Comparison of ENCODE assay signal across 11 cellular contexts in genomic region chr10:110863956-110864355, GRCh38. TPM values are rescaled to one million over a fixed set of nuclear protein-coding genes. Genes with fewer than 3 reads are reported as not detected.
DNase-seq lines count a peak whose midpoint lies in the region; ATAC-seq and TF ChIP-seq lines count a peak whose summit lies in the region.
"Had no signal": no experiment of that assay in that cellular context is flagged by ENCODE, and none has a peak within 500 bp of the region (broad histone marks: within the 10 kb centered on the region; RNA-seq: fewer than 3 reads in every experiment).

No MANE protein-coding gene starts in this region.

- H3K4me3 Mint-ChIP-seq in CD14-positive monocyte: no peak overlapping the region
- H3K4me3 Mint-ChIP-seq in central memory CD8-positive, alpha-beta T cell: no peak overlapping the region

- peak overlapping the region; percentile 98 for H3K27ac ChIP-seq in OCI-LY1 (ENCODE audit: low read depth, low read length, poor library complexity, severe bottlenecking)
- H3K27ac ChIP-seq in prostate gland: peak overlapping the region; percentile 72 to 74

- H3K27me3 Mint-ChIP-seq in CD14-positive monocyte (ENCODE audit: low read depth in 3 of 3): peaks cover 0 to 3% (median 0%) of the 10 kb centered on the region in 3 donors
- no peaks in the 10 kb centered on the region for H3K27me3 Mint-ChIP-seq in central memory CD8-positive, alpha-beta T cell

- peaks cover 10% of the 10 kb centered on the region; the same call in 1 of the 2 replicates for H3F3A ChIP-seq in OCI-LY1 (ENCODE audit: insufficient read depth, low read length)

- no peaks in the 10 kb centered on the region for H3K36me3 ChIP-seq in OCI-LY1 (ENCODE audit: insufficient read depth, low read length)
- H3K36me3 ChIP-seq in prostate gland: no peaks in the 10 kb centered on the region
- H3K36me3 ChIP-seq: SJSA1 had no signal

- 90% methylated on average over 2 of the region's 2 CpGs for WGBS in prostate gland

- peaks cover 0 to 2% of the 10 kb centered on the region in 2 donors for H3K36me3 Mint-ChIP-seq in CD14-positive monocyte
- H3K36me3 Mint-ChIP-seq in central memory CD8-positive, alpha-beta T cell (ENCODE audit: insufficient read depth): peaks cover 17% of the 10 kb centered on the region

- H3K9me3 ChIP-seq in OCI-LY1 (ENCODE audit: low read length): no peaks in the 10 kb centered on the region
- H3K9me3 ChIP-seq in prostate gland: no peaks in the 10 kb centered on the region
- H3K9me3 ChIP-seq: SJSA1 had no signal

- peaks cover 95% of the 10 kb centered on the region for H3K4me1 ChIP-seq in OCI-LY1 (ENCODE audit: insufficient read depth, low read length, severe bottlenecking)
- peaks cover 3% of the 10 kb centered on the region for H3K4me1 ChIP-seq in prostate gland (replicated peaks)

- TF ChIP-seq POLR2A in prostate gland (IDR thresholded peaks at IDR 0.05): no peak

- H3K27me3 ChIP-seq in OCI-LY1 (ENCODE audit: insufficient read depth, low read length) (no peaks in the 10 kb centered on the region), prostate gland (replicated peaks; ENCODE audit: insufficient read depth) (no peaks in the 10 kb centered on the region)
- H3K27me3 ChIP-seq: SJSA1 had no signal

- H3K9me2 ChIP-seq in OCI-LY1 (ENCODE audit: low read depth, low read length): no peaks in the 10 kb centered on the region

- peak overlapping the region; percentile 62; the same call in 1 of the 2 replicates for H3K9ac ChIP-seq in OCI-LY1 (ENCODE audit: low read length)

- DNase-seq in CD14-positive monocyte (ENCODE audit: low spot score): no peak
- no peak for DNase-seq in central memory CD8-positive, alpha-beta T cell (ENCODE audit: low spot score in 2 of 2)
- no peak for DNase-seq in prostate gland (ENCODE audit: low spot score)
- no peak for DNase-seq in GM13976 (ENCODE audit: low spot score)
- DNase-seq in HUDEP-2 (lab: John Stamatoyannopoulos, UW; ENCODE audit: unreplicated experiment in 76 of 76): no peak
- no peak for DNase-seq in HT-29 (ENCODE audit: low spot score)
- DNase-seq in activated effector memory CD4-positive, alpha-beta T cell treated with anti-CD3 and anti-CD28 coated beads, Interleukin-2, amount 50 U/mL, for 16 hours: no peak
- DNase-seq: mesendoderm, NCI-H774 had no signal

- H3K4me2 ChIP-seq in OCI-LY1 (ENCODE audit: low read length): peak overlapping the region; percentile 66

- peak overlapping the region; percentile 35 for H3K4me3 ChIP-seq in OCI-LY1 (ENCODE audit: low read depth, low read length, poor library complexity, severe bottlenecking)
- H3K4me3 ChIP-seq in prostate gland: no peak overlapping the region
- H3K4me3 ChIP-seq: SJSA1 had no signal

- peak overlapping the region; percentile 95 to 99 (median 98) for H3K27ac Mint-ChIP-seq in CD14-positive monocyte
- peak overlapping the region; percentile 97 for H3K27ac Mint-ChIP-seq in central memory CD8-positive, alpha-beta T cell (ENCODE audit: low read depth)

- no peak for TF ChIP-seq CTCF in CD14-positive monocyte (IDR thresholded peaks at IDR 0.05)
- no peak for TF ChIP-seq CTCF in OCI-LY1 (IDR thresholded peaks at IDR 0.05; ENCODE audit: low read length)
- no peak for TF ChIP-seq CTCF in prostate gland (IDR thresholded peaks at IDR 0.05)
- no peak for TF ChIP-seq CTCF in GM13976 (IDR thresholded peaks at IDR 0.05; ENCODE audit: borderline replicate concordance, control extremely low read depth, extremely low read depth, insufficient read depth, missing control alignments)

- H4K20me1 ChIP-seq in OCI-LY1 (ENCODE audit: insufficient read depth, low read length): no peaks in the 10 kb centered on the region

- H2AFZ ChIP-seq in OCI-LY1 (ENCODE audit: low read length): no peak overlapping the region

- H3K79me2 ChIP-seq in OCI-LY1 (ENCODE audit: insufficient read depth, low read length): no peaks in the 10 kb centered on the region

- ATAC-seq in central memory CD8-positive, alpha-beta T cell (replicated peaks; ENCODE audit: extremely low read depth, poor library complexity, severe bottlenecking): no peak

- H3K9me3 Mint-ChIP-seq in CD14-positive monocyte: no peaks in the 10 kb centered on the region
- H3K9me3 Mint-ChIP-seq in central memory CD8-positive, alpha-beta T cell: no peaks in the 10 kb centered on the region

- in situ Hi-C loops in GM13976 (cut with MboI; ENCODE audit: low sequenced_read_pairs, unreplicated experiment): no loop called here

- peaks cover 96% of the 10 kb centered on the region for H3K4me1 Mint-ChIP-seq in CD14-positive monocyte
- peaks cover 91% of the 10 kb centered on the region for H3K4me1 Mint-ChIP-seq in central memory CD8-positive, alpha-beta T cell

- intact Hi-C loops in CD14-positive monocyte (cut with micrococcal nuclease) (no loop called here), prostate gland (cut with DNase I) (no loop called here)

RNA-seq across cellular contexts. Expression of gene PDCD4, which starts 7.8 kb away (rescaled TPM):
- 10 to 100 TPM; 48.6 to 53.4 TPM for polyA plus RNA-seq in CD14-positive monocyte
- total RNA-seq in prostate gland: 100 to 1,000 TPM; 104 to 120 TPM
- total RNA-seq in HT-29 (2014; rRNA removed; shearing (Covaris generic)): 12.5 and 18.5 TPM in 2 replicates

RNA-seq across cellular contexts. Expression of gene BBIP1, which starts 55.0 kb away (rescaled TPM):
- polyA plus RNA-seq in CD14-positive monocyte: 10 to 100 TPM; 26.6 to 41.1 TPM
- total RNA-seq in prostate gland: 10 to 100 TPM; 18.8 to 20.9 TPM
- 9.2 and 12.7 TPM in 2 replicates for total RNA-seq in HT-29 (2014; rRNA removed; shearing (Covaris generic))

RNA-seq across cellular contexts. Expression of gene SHOC2, which starts 55.4 kb away (rescaled TPM):
- 10 to 100 TPM; 68.9 to 69.9 TPM for polyA plus RNA-seq in CD14-positive monocyte
- total RNA-seq in prostate gland: 10 to 100 TPM; 31.3 to 56.1 TPM
- 6.4 and 7.0 TPM in 2 replicates for total RNA-seq in HT-29 (2014; rRNA removed; shearing (Covaris generic))
